Comparison of ENCODE assay signal across 1 cellular context in genomic region chr19:5681446-5682292, GRCh38.
TF ChIP-seq lines count a peak whose summit lies in the region.

No MANE protein-coding gene starts in this region.

TF ChIP-seq in HEK293, 187 proteins besides CTCF, POLR2A, EP300 and RAD21 (continued from another document):
- no peak for TF ChIP-seq ZNF184 (tag by site-specific recombination; IDR thresholded peaks at IDR 0.05)
- TF ChIP-seq ZFP37 (tag by site-specific recombination; IDR thresholded peaks at IDR 0.05), result no peak
- TF ChIP-seq ZNF555 (tag by site-specific recombination; conservative IDR thresholded peaks at IDR 0.05), result no peak
- 0 out of 2 replicates have a peak, but pooled peaks have one; percentile 5 for TF ChIP-seq YY2 (tag by site-specific recombination; IDR thresholded peaks at IDR 0.05)
- TF ChIP-seq ZNF335 (tag by site-specific recombination; conservative IDR thresholded peaks at IDR 0.05), result no peak
- TF ChIP-seq ZNF692 (tag by site-specific recombination; IDR thresholded peaks at IDR 0.05), result no peak
- TF ChIP-seq ZNF776 (tag by site-specific recombination; IDR thresholded peaks at IDR 0.05; ENCODE audit: borderline replicate concordance), result no peak
TF ChIP-seq in HEK293: peak in this region for 17.
